Comparison of ENCODE assay signal across 8 cellular contexts in the genomic region with DNA sequence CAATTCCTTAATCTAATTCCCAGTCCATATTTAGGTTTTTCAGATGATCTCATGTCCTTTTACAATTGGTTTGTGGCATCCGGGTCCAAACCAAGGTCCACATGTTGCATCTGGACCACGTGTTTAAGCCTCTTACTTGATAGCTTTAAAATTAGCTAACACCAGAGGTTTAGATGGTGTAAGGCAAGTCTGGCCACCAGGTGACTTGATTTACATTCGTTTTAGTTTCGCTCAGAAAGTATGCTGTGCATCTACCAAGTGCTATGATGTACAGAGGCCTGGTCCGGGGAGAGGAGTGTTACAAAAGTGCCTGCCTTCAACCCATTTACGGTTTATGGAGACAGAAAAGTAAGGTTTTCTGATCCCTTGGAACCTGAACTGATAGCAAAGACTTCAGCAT. TPM values are rescaled to one million over a fixed set of nuclear protein-coding genes. Genes with fewer than 3 reads are reported as not detected.
DNase-seq lines count a peak whose midpoint lies in the region; ATAC-seq and TF ChIP-seq lines count a peak whose summit lies in the region.

No MANE protein-coding gene starts in this region.

- no peaks in the 10 kb centered on the region for H3K9me3 ChIP-seq in CD4-positive, alpha-beta memory T cell (ENCODE audit: control insufficient read depth in 1 of 2, low read length in 2 of 2)
- H3K9me3 ChIP-seq in colonic mucosa: no peaks in the 10 kb centered on the region

- CTCF ChIA-PET in CD4-positive, alpha-beta memory T cell (lab: Charles Lee; ENCODE audit: partially characterized antibody): interaction anchor here (0.6 to 2.8 kb wide), 8 partner anchors 9 to 1649 kb away, joined by 3 to 13 read pairs (median 4); partner anchors contain the start of gene NETO2

- peaks cover 29 to 64% (median 49%) of the 10 kb centered on the region in 4 donors for H3K4me1 Mint-ChIP-seq in CD4-positive, alpha-beta memory T cell
- H3K4me1 Mint-ChIP-seq in nephron: peaks cover 23% of the 10 kb centered on the region

- H3K36me3 Mint-ChIP-seq in CD4-positive, alpha-beta memory T cell: peaks cover 12 to 23% of the 10 kb centered on the region in 2 donors
- H3K36me3 Mint-ChIP-seq in nephron (ENCODE audit: low read depth): peaks cover 19% of the 10 kb centered on the region

- H3K4me3 Mint-ChIP-seq in CD4-positive, alpha-beta memory T cell: peak overlapping the region; percentile 90 to 94 (median 93)
- H3K4me3 Mint-ChIP-seq in nephron: peak overlapping the region; percentile 94 to 95 (median 94)

- no peaks in the 10 kb centered on the region for H3K27me3 ChIP-seq in CD4-positive, alpha-beta memory T cell (ENCODE audit: insufficient read depth, low read length)
- no peaks in the 10 kb centered on the region for H3K27me3 ChIP-seq in colonic mucosa

- H3K27ac ChIP-seq in CD4-positive, alpha-beta memory T cell (ENCODE audit: low read depth, low read length): peak overlapping the region; percentile 91
- H3K27ac ChIP-seq in colonic mucosa: peak overlapping the region; percentile 91

- H3K27ac Mint-ChIP-seq in CD4-positive, alpha-beta memory T cell: peak overlapping the region; percentile 95 to 100 (median 99)
- H3K27ac Mint-ChIP-seq in nephron: peak overlapping the region; percentile 99 to 100 (median 99)

- H3K9ac ChIP-seq in colonic mucosa (ENCODE audit: low read depth in 2 of 2, low read length in 2 of 2): peak overlapping the region; percentile 87 to 95

- peaks cover 54% of the 10 kb centered on the region for H3K4me1 ChIP-seq in CD4-positive, alpha-beta memory T cell (ENCODE audit: insufficient read depth, low read length)
- H3K4me1 ChIP-seq in colonic mucosa: no peaks in the 10 kb centered on the region

- H3K27me3 Mint-ChIP-seq in CD4-positive, alpha-beta memory T cell: no peaks in the 10 kb centered on the region
- no peaks in the 10 kb centered on the region for H3K27me3 Mint-ChIP-seq in nephron (ENCODE audit: low read depth)

- peaks cover 7% of the 10 kb centered on the region for H3K36me3 ChIP-seq in CD4-positive, alpha-beta memory T cell (ENCODE audit: insufficient read depth, low read length)
- peaks cover 3% of the 10 kb centered on the region for H3K36me3 ChIP-seq in colonic mucosa

- peak overlapping the region; percentile 49 to 61 for H3K4me3 ChIP-seq in CD4-positive, alpha-beta memory T cell (ENCODE audit: low read length in 2 of 2)
- peak overlapping the region; percentile 88 for H3K4me3 ChIP-seq in colonic mucosa

- peak; percentile 25 for ATAC-seq in GM21723 (IDR thresholded peaks at IDR 0.05; ENCODE audit: unreplicated experiment)
- no peak for ATAC-seq in HG02610 (IDR thresholded peaks at IDR 0.05; ENCODE audit: unreplicated experiment)

- POLR2A ChIA-PET in CD4-positive, alpha-beta memory T cell (lab: Charles Lee; ENCODE audit: partially characterized antibody): interaction anchor here (0.6 to 2.9 kb wide), 21 partner anchors 9 to 1649 kb away, joined by 3 to 23 read pairs (median 5); partner anchors contain the start of genes C16orf87, ITFG1, LONP2 and NETO2

- no peak for TF ChIP-seq CTCF in colonic mucosa (IDR thresholded peaks at IDR 0.05)
- no peak for TF ChIP-seq CTCF in nephron (IDR thresholded peaks at IDR 0.05; ENCODE audit: unreplicated experiment in 3 of 3)

- peak in 4 of 5 donors; percentile 28 to 47 (median 37) for DNase-seq in CD4-positive, alpha-beta memory T cell
- peak; percentile 48 for DNase-seq in SHP77 treated with DMSO at 0.1 percent for 48 hours (lab: John Stamatoyannopoulos, UW)
- no peak for DNase-seq in colonic mucosa
- DNase-seq in SKM-1 treated with dmso at 0.1 percent for 144 hours (lab: John Stamatoyannopoulos, UW; ENCODE audit: unreplicated experiment): no peak
- no peak for DNase-seq in NK-92 (lab: John Stamatoyannopoulos, UW; ENCODE audit: unreplicated experiment)

- no peaks in the 10 kb centered on the region for H3K9me3 Mint-ChIP-seq in CD4-positive, alpha-beta memory T cell
- H3K9me3 Mint-ChIP-seq in nephron: no peaks in the 10 kb centered on the region

- intact Hi-C loops in CD4-positive, alpha-beta memory T cell (cut with micrococcal nuclease): loop anchor here (5.0 kb wide), 1 partner anchor 352 kb away; the partner anchor contains the start of gene SHCBP1
- intact Hi-C loops in colonic mucosa (cut with DNase I): no loop called here

RNA-seq across cellular contexts. Expression of gene DNAJA2, which starts 0.9 kb away (rescaled TPM):
- total RNA-seq in CD4-positive, alpha-beta memory T cell: 10 to 100 TPM; 73.2 to 79.5 TPM
- polyA plus RNA-seq in CD4-positive, alpha-beta memory T cell: 10 to 100 TPM; 79.2 to 95.6 TPM
- total RNA-seq in colonic mucosa: 10 to 100 TPM; 58.2 to 70.4 TPM

Comparison
In these comparisons a context has a peak if more than half of its experiments do, and no peak if none do; other contexts are left out.
1. DNase-seq: peak in CD4-positive, alpha-beta memory T cell (4 of 5) and SHP77 treated with DMSO at 0.1 percent for 48 hours (single experiment); none in colonic mucosa (single experiment), SKM-1 treated with dmso at 0.1 percent for 144 hours (single experiment) and NK-92 (single experiment).